In genomic region chr20:49740807-49741206, GRCh38 we compare ENCODE assay signal across 37 cellular contexts.
"Had no signal": no experiment of that assay in that cellular context is flagged by ENCODE, and none has a peak within 500 bp of the region (broad histone marks: within the 10 kb centered on the region; RNA-seq: fewer than 3 reads in every experiment).

No MANE protein-coding gene starts in this region.

- H3K36me3 ChIP-seq: ascending aorta, cardiac muscle cell, WERI-Rb-1 had no signal

- ATAC-seq: activated CD4-positive, alpha-beta T cell treated with anti-CD3 and anti-CD28 coated beads for 36 hours; activated CD4-positive, CD25-positive, alpha-beta regulatory T cell treated with anti-CD3 and anti-CD28 coated beads, Interleukin-2, amount 50 U/mL, for 24 hours; activated CD8-positive, alpha-beta memory T cell treated with anti-CD3 and anti-CD28 coated beads, Interleukin-2, amount 10 ng/mL, durations not matched to agents 7 days and 5 days; activated CD8-positive, alpha-beta T cell treated with anti-CD3 and anti-CD28 coated beads, Interleukin-2, amount 10 ng/mL, durations not matched to agents 7 days and 5 days; activated naive CD8-positive, alpha-beta T cell treated with anti-CD3 and anti-CD28 coated beads, Interleukin-2, amount 50 U/mL, for 24 hours; T-cell; T-helper 17 cell; WTC11 had no signal

- H3K9me3 Mint-ChIP-seq: activated CD4-positive, alpha-beta memory T cell treated with anti-CD3 and anti-CD28 coated beads, Interleukin-2, amount 10 ng/mL, durations not matched to agents 7 days and 5 days; activated CD4-positive, alpha-beta T cell treated with anti-CD3 and anti-CD28 coated beads, Interleukin-2, amount 10 ng/mL, durations not matched to agents 7 days and 5 days; activated naive CD4-positive, alpha-beta T cell treated with anti-CD3 and anti-CD28 coated beads, Interleukin-2, amount 10 ng/mL, durations not matched to agents 7 days and 5 days; activated naive CD4-positive, alpha-beta T cell treated with anti-CD3 and anti-CD28 coated beads, Interleukin-2, amount 50 U/mL, for 24 hours; activated naive CD8-positive, alpha-beta T cell treated with anti-CD3 and anti-CD28 coated beads, Interleukin-2, amount 10 ng/mL, durations not matched to agents 7 days and 5 days; activated naive CD8-positive, alpha-beta T cell treated with anti-CD3 and anti-CD28 coated beads, Interleukin-2, amount 50 U/mL, for 24 hours; activated T-cell treated with anti-CD3 and anti-CD28 coated beads, Interleukin-2, amount 50 U/mL, for 24 hours; activated T-helper 2 cell treated with anti-CD3 and anti-CD28 coated beads, Interferon-gamma antibody, Interleukin-2, Interleukin-4, amounts not matched to agents 10 μg/mL and 5 μg/mL and 100 μg/mL, durations not matched to agents 14 hours and 24 hours and 36 hours; brain; central memory CD8-positive, alpha-beta T cell; T-cell; WTC11 had no signal

- H3K4me1 ChIP-seq: ascending aorta had no signal

- H3K27me3 Mint-ChIP-seq: activated naive CD4-positive, alpha-beta T cell treated with anti-CD3 and anti-CD28 coated beads, Interleukin-2, amount 50 U/mL, for 24 hours; activated T-cell treated with anti-CD3 and anti-CD28 coated beads, Interleukin-2, amount 50 U/mL, for 24 hours; central memory CD8-positive, alpha-beta T cell had no signal

- H3K4me3 Mint-ChIP-seq: activated CD4-positive, alpha-beta memory T cell treated with anti-CD3 and anti-CD28 coated beads, Interleukin-2, amount 10 ng/mL, durations not matched to agents 7 days and 5 days; activated CD4-positive, alpha-beta T cell treated with anti-CD3 and anti-CD28 coated beads for 36 hours; activated CD4-positive, alpha-beta T cell treated with anti-CD3 and anti-CD28 coated beads, Interleukin-2, amount 10 ng/mL, durations not matched to agents 7 days and 5 days; activated CD8-positive, alpha-beta memory T cell treated with anti-CD3 and anti-CD28 coated beads, Interleukin-2, amount 10 ng/mL, durations not matched to agents 7 days and 5 days; activated CD8-positive, alpha-beta T cell treated with anti-CD3 and anti-CD28 coated beads, Interleukin-2, amount 10 ng/mL, durations not matched to agents 7 days and 5 days; activated naive CD4-positive, alpha-beta T cell treated with anti-CD3 and anti-CD28 coated beads, Interleukin-2, amount 10 ng/mL, durations not matched to agents 7 days and 5 days; activated naive CD4-positive, alpha-beta T cell treated with anti-CD3 and anti-CD28 coated beads, Interleukin-2, amount 50 U/mL, for 24 hours; activated naive CD8-positive, alpha-beta T cell; activated naive CD8-positive, alpha-beta T cell treated with anti-CD3 and anti-CD28 coated beads, Interleukin-2, amount 10 ng/mL, durations not matched to agents 7 days and 5 days; activated naive CD8-positive, alpha-beta T cell treated with anti-CD3 and anti-CD28 coated beads, Interleukin-2, amount 50 U/mL, for 24 hours; activated T-cell treated with anti-CD3 and anti-CD28 coated beads, Interleukin-2, amount 50 U/mL, for 24 hours; brain; central memory CD8-positive, alpha-beta T cell; T-cell; T-helper 17 cell; WTC11 had no signal

- DNase-seq: activated CD4-positive, alpha-beta memory T cell treated with anti-CD3 and anti-CD28 coated beads, Interleukin-2, amount 10 ng/mL, durations not matched to agents 7 days and 5 days; activated CD4-positive, alpha-beta T cell treated with anti-CD3 and anti-CD28 coated beads for 1 hour; activated CD4-positive, alpha-beta T cell treated with anti-CD3 and anti-CD28 coated beads for 36 hours; activated CD4-positive, alpha-beta T cell treated with anti-CD3 and anti-CD28 coated beads for 48 hours; activated CD4-positive, alpha-beta T cell treated with anti-CD3 and anti-CD28 coated beads, Interleukin-2, amount 10 ng/mL, durations not matched to agents 7 days and 5 days; activated CD4-positive, alpha-beta T cell treated with anti-CD3 and anti-CD28 coated beads, Interleukin-2, amount 50 U/mL, for 48 hours; activated CD4-positive, CD25-positive, alpha-beta regulatory T cell; activated CD8-positive, alpha-beta memory T cell treated with anti-CD3 and anti-CD28 coated beads for 24 hours; activated CD8-positive, alpha-beta memory T cell treated with anti-CD3 and anti-CD28 coated beads, Interleukin-2, amount 10 ng/mL, durations not matched to agents 7 days and 5 days; activated CD8-positive, alpha-beta memory T cell treated with anti-CD3 and anti-CD28 coated beads, Interleukin-2, amount 50 U/mL, for 48 hours; activated CD8-positive, alpha-beta T cell treated with anti-CD3 and anti-CD28 coated beads, Interleukin-2, amount 10 ng/mL, durations not matched to agents 7 days and 5 days; activated effector memory CD4-positive, alpha-beta T cell treated with Interleukin-2 at 50 U/mL for 16 hours; activated gamma-delta T cell; activated naive CD4-positive, alpha-beta T cell treated with anti-CD3 and anti-CD28 coated beads, Interleukin-2, amount 10 ng/mL, durations not matched to agents 7 days and 5 days; activated naive CD4-positive, alpha-beta T cell treated with Interleukin-2 at 50 U/mL for 16 hours; activated naive CD8-positive, alpha-beta T cell treated with anti-CD3 and anti-CD28 coated beads, Interleukin-2, amount 10 ng/mL, durations not matched to agents 7 days and 5 days; activated naive CD8-positive, alpha-beta T cell treated with anti-CD3 and anti-CD28 coated beads, Interleukin-2, amount 50 U/mL, for 24 hours; activated T-cell treated with anti-CD3 and anti-CD28 coated beads, Interleukin-2, amount 50 U/mL, for 24 hours; activated T-cell treated with anti-CD3 and anti-CD28 coated beads, Interleukin-2, amount 50 U/mL, for 48 hours; amygdala; anterior cingulate cortex; caudate nucleus; cerebellar nuclear complex; T-cell; T-helper 17 cell; T-helper 9 cell; WERI-Rb-1 had no signal

- H3K4me3 ChIP-seq: ascending aorta, cardiac muscle cell had no signal

- H3K9me3 ChIP-seq: ascending aorta had no signal

- H3K4me1 Mint-ChIP-seq: activated CD4-positive, alpha-beta T cell treated with anti-CD3 and anti-CD28 coated beads for 36 hours; activated CD4-positive, alpha-beta T cell treated with anti-CD3 and anti-CD28 coated beads, Interleukin-2, amount 10 ng/mL, durations not matched to agents 7 days and 5 days; activated naive CD4-positive, alpha-beta T cell treated with anti-CD3 and anti-CD28 coated beads, Interleukin-2, amount 10 ng/mL, durations not matched to agents 7 days and 5 days; activated naive CD4-positive, alpha-beta T cell treated with anti-CD3 and anti-CD28 coated beads, Interleukin-2, amount 50 U/mL, for 24 hours; activated naive CD8-positive, alpha-beta T cell treated with anti-CD3 and anti-CD28 coated beads, Interleukin-2, amount 10 ng/mL, durations not matched to agents 7 days and 5 days; activated naive CD8-positive, alpha-beta T cell treated with anti-CD3 and anti-CD28 coated beads, Interleukin-2, amount 50 U/mL, for 24 hours; brain; central memory CD8-positive, alpha-beta T cell; T-cell had no signal

- H3K27ac ChIP-seq: ascending aorta, cardiac muscle cell, WERI-Rb-1 had no signal

- FAIRE-seq: bronchial epithelial cell had no signal

- H3K27me3 ChIP-seq: ascending aorta, cardiac muscle cell had no signal

- H3K27ac Mint-ChIP-seq: activated CD4-positive, alpha-beta memory T cell treated with anti-CD3 and anti-CD28 coated beads, Interleukin-2, amount 10 ng/mL, durations not matched to agents 7 days and 5 days; activated CD4-positive, alpha-beta T cell treated with anti-CD3 and anti-CD28 coated beads for 36 hours; activated CD4-positive, alpha-beta T cell treated with anti-CD3 and anti-CD28 coated beads, Interleukin-2, amount 10 ng/mL, durations not matched to agents 7 days and 5 days; activated CD8-positive, alpha-beta memory T cell treated with anti-CD3 and anti-CD28 coated beads, Interleukin-2, amount 10 ng/mL, durations not matched to agents 7 days and 5 days; activated CD8-positive, alpha-beta T cell treated with anti-CD3 and anti-CD28 coated beads, Interleukin-2, amount 10 ng/mL, durations not matched to agents 7 days and 5 days; activated naive CD4-positive, alpha-beta T cell treated with anti-CD3 and anti-CD28 coated beads, Interleukin-2, amount 10 ng/mL, durations not matched to agents 7 days and 5 days; activated naive CD4-positive, alpha-beta T cell treated with anti-CD3 and anti-CD28 coated beads, Interleukin-2, amount 50 U/mL, for 24 hours; activated naive CD8-positive, alpha-beta T cell; activated naive CD8-positive, alpha-beta T cell treated with anti-CD3 and anti-CD28 coated beads, Interleukin-2, amount 10 ng/mL, durations not matched to agents 7 days and 5 days; activated naive CD8-positive, alpha-beta T cell treated with anti-CD3 and anti-CD28 coated beads, Interleukin-2, amount 50 U/mL, for 24 hours; activated T-cell treated with anti-CD3 and anti-CD28 coated beads, Interleukin-2, amount 50 U/mL, for 24 hours; activated T-helper 2 cell treated with anti-CD3 and anti-CD28 coated beads, Interferon-gamma antibody, Interleukin-2, Interleukin-4, amounts not matched to agents 10 μg/mL and 5 μg/mL and 100 μg/mL, durations not matched to agents 14 hours and 24 hours and 36 hours; T-cell; T-helper 17 cell had no signal

- H3K36me3 Mint-ChIP-seq: activated CD8-positive, alpha-beta memory T cell treated with anti-CD3 and anti-CD28 coated beads, Interleukin-2, amount 10 ng/mL, durations not matched to agents 7 days and 5 days; activated naive CD4-positive, alpha-beta T cell treated with anti-CD3 and anti-CD28 coated beads, Interleukin-2, amount 10 ng/mL, durations not matched to agents 7 days and 5 days; activated naive CD4-positive, alpha-beta T cell treated with anti-CD3 and anti-CD28 coated beads, Interleukin-2, amount 50 U/mL, for 24 hours; activated naive CD8-positive, alpha-beta T cell; activated naive CD8-positive, alpha-beta T cell treated with anti-CD3 and anti-CD28 coated beads, Interleukin-2, amount 10 ng/mL, durations not matched to agents 7 days and 5 days; brain; T-cell; WTC11 had no signal
